In genomic region chr14:89164168-89165074, GRCh38 we compare ENCODE assay signal across 8 cellular contexts.
DNase-seq lines count a peak whose midpoint lies in the region; ATAC-seq and TF ChIP-seq lines count a peak whose summit lies in the region.

No MANE protein-coding gene starts in this region.

- TF ChIP-seq CTCF in testis (IDR thresholded peaks at IDR 0.05) (no peak), tibial nerve (IDR thresholded peaks at IDR 0.05) (no peak)

- TF ChIP-seq POLR2A in testis (IDR thresholded peaks at IDR 0.05): no peak
- TF ChIP-seq POLR2A in tibial nerve (IDR thresholded peaks at IDR 0.05): no peak

- H3K27me3 ChIP-seq in CD4-positive, CD25-positive, alpha-beta regulatory T cell (ENCODE audit: control insufficient read depth, insufficient read depth, low read length): no peaks in the 10 kb centered on the region
- H3K27me3 ChIP-seq in testis (no peaks in the 10 kb centered on the region), tibial nerve (no peaks in the 10 kb centered on the region)

- intact Hi-C loops in left ventricle myocardium superior (cut with micrococcal nuclease): no loop called here
- intact Hi-C loops in testis (cut with DNase I; ENCODE audit: low total_unique reads): no loop called here

- no peaks in the 10 kb centered on the region for H3K27me3 Mint-ChIP-seq in CD4-positive, CD25-positive, alpha-beta regulatory T cell

- H3K36me3 Mint-ChIP-seq in CD4-positive, CD25-positive, alpha-beta regulatory T cell: peaks cover 45% of the 10 kb centered on the region

- peak overlapping the region; percentile 30 to 93 (median 92) for H3K27ac Mint-ChIP-seq in CD4-positive, CD25-positive, alpha-beta regulatory T cell

- H3K4me3 Mint-ChIP-seq in CD4-positive, CD25-positive, alpha-beta regulatory T cell: peak overlapping the region in 2 of 4 donors; percentile 12 to 83

- peaks cover 55% of the 10 kb centered on the region for H3K36me3 ChIP-seq in CD4-positive, CD25-positive, alpha-beta regulatory T cell (ENCODE audit: control insufficient read depth, insufficient read depth, low read length)
- H3K36me3 ChIP-seq in testis (ENCODE audit: low read depth, missing control alignments): no peaks in the 10 kb centered on the region
- H3K36me3 ChIP-seq in tibial nerve: peaks cover 0 to 45% (median 0%) of the 10 kb centered on the region in 3 donors

- H3K4me1 Mint-ChIP-seq in CD4-positive, CD25-positive, alpha-beta regulatory T cell: peaks cover 23 to 35% (median 29%) of the 10 kb centered on the region in 4 donors

- peaks cover 5% of the 10 kb centered on the region for H3K4me1 ChIP-seq in CD4-positive, CD25-positive, alpha-beta regulatory T cell (ENCODE audit: control insufficient read depth, insufficient read depth, low read length, poor library complexity, severe bottlenecking)
- H3K4me1 ChIP-seq in testis (no peaks in the 10 kb centered on the region), tibial nerve (no peaks in the 10 kb centered on the region)

- no peak overlapping the region for H3K4me3 ChIP-seq in CD4-positive, CD25-positive, alpha-beta regulatory T cell (ENCODE audit: low read depth, low read length)
- H3K4me3 ChIP-seq in testis (no peak overlapping the region), tibial nerve (peak overlapping the region in 1 of 4 donors; percentile 10)

- no peaks in the 10 kb centered on the region for H3K9me3 Mint-ChIP-seq in CD4-positive, CD25-positive, alpha-beta regulatory T cell

- DNase-seq in CD4-positive, CD25-positive, alpha-beta regulatory T cell: no peak
- DNase-seq in left ventricle myocardium superior: no peak
- no peak for DNase-seq in testis
- DNase-seq in NCI-H128 (lab: John Stamatoyannopoulos, UW; ENCODE audit: unreplicated experiment): no peak
- no peak for DNase-seq in tibial nerve (ENCODE audit: low spot score in 2 of 2)
- no peak for DNase-seq in HPDE6-E6E7 (ENCODE audit: extremely low spot score)

- ATAC-seq in CD4-positive, CD25-positive, alpha-beta regulatory T cell (ENCODE audit: low read depth in 2 of 2): no peak
- ATAC-seq in GM19438 (IDR thresholded peaks at IDR 0.05; ENCODE audit: low read depth, unreplicated experiment): peak; percentile 32
- ATAC-seq in HG03442 (IDR thresholded peaks at IDR 0.05; ENCODE audit: unreplicated experiment): peak; percentile 40
- peak; percentile 63 for ATAC-seq in left ventricle myocardium superior

- H3K27ac ChIP-seq in CD4-positive, CD25-positive, alpha-beta regulatory T cell (ENCODE audit: insufficient read depth, low read length, poor library complexity, severe bottlenecking): no peak overlapping the region
- H3K27ac ChIP-seq in testis (no peak overlapping the region), tibial nerve (peak overlapping the region in 2 of 4 donors; percentile 1 to 33)

- no peak for TF ChIP-seq EP300 in tibial nerve (IDR thresholded peaks at IDR 0.05)

- WGBS in testis, 2 donors: 77 to 88% methylated on average over 17 to 18 of the region's 18 CpGs
- 80 to 84% methylated on average over 18 of the region's 18 CpGs for WGBS in tibial nerve, 2 donors

- no peaks in the 10 kb centered on the region for H3K9me3 ChIP-seq in CD4-positive, CD25-positive, alpha-beta regulatory T cell (ENCODE audit: control insufficient read depth in 2 of 2, low read length in 2 of 2)
- no peaks in the 10 kb centered on the region for H3K9me3 ChIP-seq in testis
- H3K9me3 ChIP-seq in tibial nerve: peaks cover 0 to 5% (median 0%) of the 10 kb centered on the region in 4 donors

Comparison
In these comparisons a context has a peak if more than half of its experiments do, and no peak if none do; other contexts are left out.
1. ATAC-seq: peak in GM19438 (single experiment), HG03442 (single experiment) and left ventricle myocardium superior (single experiment); none in CD4-positive, CD25-positive, alpha-beta regulatory T cell (0 of 2).